Comparison of ENCODE assay signal across 7 cellular contexts in the genomic region with DNA sequence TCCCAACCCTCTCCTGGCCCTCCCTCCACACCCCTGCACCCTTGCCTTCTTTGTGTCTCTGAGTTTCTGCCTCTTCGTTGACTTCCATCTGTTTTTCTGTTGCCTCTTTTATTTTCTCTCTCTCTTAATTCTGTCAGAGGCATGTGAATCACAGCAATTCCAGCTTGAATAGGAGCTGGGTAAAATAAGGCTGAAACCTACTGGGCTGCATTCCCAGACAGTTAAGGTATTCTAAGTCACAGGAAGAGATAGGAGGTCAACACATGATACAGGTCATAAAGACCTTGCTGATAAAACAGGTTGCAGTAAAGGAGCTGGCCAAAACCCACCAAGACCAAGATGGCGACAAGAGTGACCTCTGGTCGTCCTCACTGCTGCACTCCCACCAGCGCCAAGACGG. TPM values are rescaled to one million over a fixed set of nuclear protein-coding genes. Genes with fewer than 3 reads are reported as not detected.
"Had no signal": no experiment of that assay in that cellular context is flagged by ENCODE, and none has a peak within 500 bp of the region (broad histone marks: within the 10 kb centered on the region; RNA-seq: fewer than 3 reads in every experiment).

No MANE protein-coding gene starts in this region.

RNA-seq across cellular contexts. Expression of gene TMPRSS4, which starts 14.2 kb away (rescaled TPM):
- total RNA-seq: M059J, Right ventricle myocardium superior, SJSA1 had no signal
- polyA plus RNA-seq: SK-N-SH had no signal

RNA-seq across cellular contexts. Expression of gene SMIM35, which starts 24.1 kb away (rescaled TPM):
- total RNA-seq: K562, M059J, PC-3, Peyer's patch, Right ventricle myocardium superior, SJSA1 had no signal
- polyA plus RNA-seq: SK-N-SH had no signal
